Comparison of ENCODE assay signal across 8 cellular contexts in genomic region chr1:162690672-162691434, GRCh38. TPM values are rescaled to one million over a fixed set of nuclear protein-coding genes. Genes with fewer than 3 reads are reported as not detected.
DNase-seq lines count a peak whose midpoint lies in the region; ATAC-seq, FAIRE-seq and TF ChIP-seq lines count a peak whose summit lies in the region.

No MANE protein-coding gene starts in this region.

- peak in 1 of 2 experiments; percentile 17 for DNase-seq in A549 (ENCODE audit: low read depth in 1 of 2, low spot score in 1 of 2)
- DNase-seq in M059J (ENCODE audit: low read depth) = peak; percentile 100
- DNase-seq in cardiac fibroblast (ENCODE audit: low read depth in 2 of 2) = peak; percentile 88 to 96
- DNase-seq in lung microvascular endothelial cell (ENCODE audit: low read depth in 2 of 2) = peak; percentile 91 to 94
- no peak for DNase-seq in NCI-H748 (lab: John Stamatoyannopoulos, UW; ENCODE audit: unreplicated experiment)
- no peak for DNase-seq in NCI-H524 (lab: John Stamatoyannopoulos, UW)
- DNase-seq in left lobe of liver (ENCODE audit: low spot score) = no peak

- no peak for TF ChIP-seq CTCF in A549 (IDR thresholded peaks at IDR 0.05)
- TF ChIP-seq CTCF in cardiac fibroblast (IDR thresholded peaks at IDR 0.05; ENCODE audit: low read depth, low read length) = no peak

- peak overlapping the region; percentile 28; the same call in 2 of the 3 replicates for H3K4me2 ChIP-seq in A549

- WGBS in A549 (ENCODE audit: missing lambda C conversion rate) = 36% methylated on average over 7 of the region's 7 CpGs

- no peak for FAIRE-seq in A549 (lab: Jason Lieb, UNC)

- POLR2A ChIA-PET in A549 (lab: Yijun Ruan, JAX) = no interaction called here

- ATAC-seq in A549 (peak; percentile 53 to 65), left lobe of liver (no peak), HG02763 (IDR thresholded peaks at IDR 0.05; ENCODE audit: unreplicated experiment) (no peak)

- no peak for TF ChIP-seq POLR2A in A549 (IDR thresholded peaks at IDR 0.05; ENCODE audit: low read length)

- TF ChIP-seq RAD21 in A549 (conservative IDR thresholded peaks at IDR 0.05 in 1 of 2, IDR thresholded peaks at IDR 0.05 in 1 of 2) = no peak

- H3K4me3 ChIP-seq in A549 = no peak overlapping the region
- H3K4me3 ChIP-seq in cardiac fibroblast (replicated peaks in 1 of 2; ENCODE audit: low read depth in 2 of 2, low read length in 2 of 2) = no peak overlapping the region

- CTCF ChIA-PET in A549 (lab: Yijun Ruan, JAX) = interaction anchor here (1.2 kb wide), 1 partner anchor 49 kb away, joined by 3 read pairs; no protein-coding TSS in a partner anchor

- no peak for TF ChIP-seq EP300 in A549 (IDR thresholded peaks at IDR 0.05)

- H3K4me1 ChIP-seq in A549 = peaks cover 13% of the 10 kb centered on the region

- no peaks in the 10 kb centered on the region for H3K9me3 ChIP-seq in A549

- H3K27ac ChIP-seq in A549 = peak overlapping the region in 1 of 2 experiments; percentile 42; a peak in 1 of 6 replicates

TF ChIP-seq in A549, 52 proteins besides CTCF, POLR2A, EP300 and RAD21:
- TF ChIP-seq E2F6 (IDR thresholded peaks at IDR 0.05; ENCODE audit: borderline replicate concordance, low read depth) = peak; percentile 41; the same call in 1 of the 2 replicates
- no peak for TF ChIP-seq RCOR1 (IDR thresholded peaks at IDR 0.05; ENCODE audit: low read depth, low read length)
- no peak for TF ChIP-seq CEBPB (IDR thresholded peaks at IDR 0.05)
- peak; percentile 51; the same call in 1 of the 2 replicates for TF ChIP-seq MAX (IDR thresholded peaks at IDR 0.05)
- TF ChIP-seq ATOH8 (CRISPR knock-in tag; IDR thresholded peaks at IDR 0.05; ENCODE audit: low read depth) = no peak
- no peak for TF ChIP-seq HEYL (CRISPR knock-in tag; IDR thresholded peaks at IDR 0.05)
TF ChIP-seq in A549: peak in this region for 2.

RNA-seq across cellular contexts. Expression of gene DDR2, which starts 58.6 kb away (rescaled TPM):
- 0.46 and 0.49 TPM in 2 replicates for polyA plus RNA-seq in A549 (2011; rRNA removed)
- 0.09 and 0.12 TPM in 2 replicates for polyA plus RNA-seq in A549 (2012; cell fraction: cytosol; rRNA removed)
- polyA plus RNA-seq in A549 (2012; cell fraction: nucleus; rRNA removed) = 0.20 and 0.29 TPM in 2 replicates
- 0.12 to 0.14 TPM (median 0.14 TPM) in 3 replicates for polyA plus RNA-seq in A549 (2017; fragmentation: RNase III; extraction: RNeasy Plus Mini Kit Qiagen cat#74134 plus additional on column Dnase treatment)
- polyA minus RNA-seq in A549 (2011; rRNA and poly(A)+ RNA removed) = 0.58 and 1.4 TPM in 2 replicates
- total RNA-seq in M059J (2014; rRNA removed; shearing (Covaris generic)) = 21.9 and 32.3 TPM in 2 replicates
- 3.4 and 9.2 TPM in 2 replicates for total RNA-seq in lung microvascular endothelial cell
- 2.0 TPM for total RNA-seq in left lobe of liver

Comparison
In these comparisons a context has a peak if more than half of its experiments do, and no peak if none do; other contexts are left out.
1. ATAC-seq: peak in A549 (2 of 2); none in left lobe of liver (single experiment) and HG02763 (single experiment).
2. DNase-seq: peak in M059J (single experiment), cardiac fibroblast (2 of 2) and lung microvascular endothelial cell (2 of 2); none in NCI-H748 (single experiment), NCI-H524 (0 of 2) and left lobe of liver (single experiment).